12 cellular contexts compared by ENCODE assay signal in the genomic region with DNA sequence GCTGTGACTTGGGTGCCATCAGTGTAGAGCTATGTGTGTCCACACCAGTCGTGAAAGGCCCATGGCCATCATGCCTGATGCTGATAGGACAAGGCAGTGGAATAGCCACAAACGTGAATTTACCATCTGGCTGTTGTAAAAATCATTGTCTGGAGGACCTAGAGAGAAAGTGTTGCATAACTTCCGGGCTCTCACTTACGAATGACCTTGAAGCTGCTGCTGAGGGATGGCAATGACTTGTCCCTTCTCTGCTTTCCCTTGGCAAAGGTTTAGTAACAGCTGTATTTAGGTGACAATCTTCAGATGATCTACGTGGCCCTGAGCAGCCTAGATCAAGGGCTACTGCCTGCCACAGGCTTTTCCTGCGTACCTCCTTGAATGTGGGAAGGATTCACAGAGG. TPM values are rescaled to one million over a fixed set of nuclear protein-coding genes. Genes with fewer than 3 reads are reported as not detected.
DNase-seq lines count a peak whose midpoint lies in the region; ATAC-seq, FAIRE-seq and TF ChIP-seq lines count a peak whose summit lies in the region.
"Had no signal": no experiment of that assay in that cellular context is flagged by ENCODE, and none has a peak within 500 bp of the region (broad histone marks: within the 10 kb centered on the region; RNA-seq: fewer than 3 reads in every experiment).

No MANE protein-coding gene starts in this region.

- 10 to 49% (median 25%) methylated on average over 6 of the region's 6 CpGs for WGBS in adrenal gland, 4 donors
- 49% methylated on average over 6 of the region's 6 CpGs for WGBS in smooth muscle cell (ENCODE audit: low lambda C conversion rate)

- peak in 1 of 2 donors; percentile 34 for TF ChIP-seq POLR2A in adrenal gland (IDR thresholded peaks at IDR 0.05)

- FAIRE-seq in kidney (lab: Jason Lieb, UNC) = no peak

- H3K4me3 ChIP-seq in adrenal gland = no peak overlapping the region
- H3K4me3 ChIP-seq in kidney (ENCODE audit: low read length in 2 of 2) = peak overlapping the region; percentile 88 to 100
- no peak overlapping the region for H3K4me3 ChIP-seq in smooth muscle cell

- no peaks in the 10 kb centered on the region for H3K27me3 ChIP-seq in adrenal gland
- no peaks in the 10 kb centered on the region for H3K27me3 ChIP-seq in smooth muscle cell (ENCODE audit: low read depth)

- peaks cover 97% of the 10 kb centered on the region for H3K79me2 ChIP-seq in smooth muscle cell (ENCODE audit: low read depth)

- intact Hi-C loops in adrenal gland (cut with DNase I) = no loop called here
- intact Hi-C loops in kidney (cut with DNase I) = no loop called here

- H3K4me1 ChIP-seq in adrenal gland (replicated peaks in 1 of 2) (peaks cover 78 to 88% of the 10 kb centered on the region in 2 donors), kidney (ENCODE audit: control insufficient read depth in 1 of 2, insufficient read depth in 1 of 2, low read depth in 1 of 2, low read length in 2 of 2) (peaks cover 39 to 44% of the 10 kb centered on the region in 2 donors), smooth muscle cell (ENCODE audit: low read depth) (peaks cover 37% of the 10 kb centered on the region)

- H4K20me1 ChIP-seq in smooth muscle cell (ENCODE audit: low read depth) = peaks cover 68% of the 10 kb centered on the region

- in situ Hi-C loops in KBM-7 (cut with MboI; ENCODE audit: low pct_unique_long_range_greater_than_20kb, low sequenced_read_pairs) = loop anchor here (25.0 kb wide), 2 partner anchors 500 to 675 kb away; no protein-coding TSS in a partner anchor

- TF ChIP-seq CTCF in adrenal gland (IDR thresholded peaks at IDR 0.05) (no peak), kidney (IDR thresholded peaks at IDR 0.05; ENCODE audit: borderline replicate concordance, extremely low read depth, insufficient read depth) (no peak), smooth muscle cell (IDR thresholded peaks at IDR 0.05; ENCODE audit: borderline replicate concordance, insufficient read depth, poor library complexity, severe bottlenecking) (no peak)

- peak overlapping the region; percentile 78 to 99 for H3K9ac ChIP-seq in kidney (ENCODE audit: low read length in 2 of 2)
- peak overlapping the region; percentile 19 for H3K9ac ChIP-seq in smooth muscle cell (ENCODE audit: low read depth)

- H3K36me3 ChIP-seq in adrenal gland (replicated peaks in 1 of 2) (peaks cover 0 to 23% of the 10 kb centered on the region in 2 donors), kidney (ENCODE audit: control insufficient read depth in 1 of 2, insufficient read depth in 2 of 2, low read length in 2 of 2) (peaks cover 47 to 91% of the 10 kb centered on the region in 2 donors), smooth muscle cell (ENCODE audit: low read depth) (no peaks in the 10 kb centered on the region)

- DNase-seq in KBM-7 (peak; percentile 63), adrenal gland (peak; percentile 53 to 87 (median 75)), kidney (no peak), smooth muscle cell (lab: John Stamatoyannopoulos, UW; ENCODE audit: unreplicated experiment) (no peak), activated gamma-delta T cell (lab: John Stamatoyannopoulos, UW) (no peak)
- DNase-seq in activated CD4-positive, alpha-beta T cell treated with anti-CD3 and anti-CD28 coated beads, Interleukin-2, amount 50 U/mL, for 4 hours = no peak
- DNase-seq: activated CD8-positive, alpha-beta memory T cell treated with anti-CD3 and anti-CD28 coated beads for 24 hours; DMS153; stimulated activated naive CD4-positive, alpha-beta T cell; SW 1271 had no signal

- ATAC-seq in GM21360 (IDR thresholded peaks at IDR 0.05; ENCODE audit: unreplicated experiment) (no peak), HG03342 (IDR thresholded peaks at IDR 0.05; ENCODE audit: unreplicated experiment) (no peak)

- no peak overlapping the region for H2AFZ ChIP-seq in smooth muscle cell (ENCODE audit: low read depth)

- H3F3A ChIP-seq in smooth muscle cell (ENCODE audit: low read depth) = peaks cover 77% of the 10 kb centered on the region

- H3K9me3 ChIP-seq in adrenal gland (replicated peaks in 1 of 3) (no peaks in the 10 kb centered on the region), kidney (ENCODE audit: control insufficient read depth in 1 of 2, low read length in 2 of 2) (no peaks in the 10 kb centered on the region), smooth muscle cell (replicated peaks; ENCODE audit: low read depth) (no peaks in the 10 kb centered on the region)

- H3K27ac ChIP-seq in adrenal gland = peak overlapping the region; percentile 43 to 95 (median 72)
- H3K27ac ChIP-seq in kidney (ENCODE audit: low read depth in 2 of 2, low read length in 2 of 2) = peak overlapping the region; percentile 75 to 89
- peak overlapping the region; percentile 99 for H3K27ac ChIP-seq in smooth muscle cell (ENCODE audit: low read depth)

- peak overlapping the region; percentile 96 for H3K4me2 ChIP-seq in smooth muscle cell

RNA-seq across cellular contexts. Expression of a gene that starts 5.8 kb away (rescaled TPM):
- total RNA-seq in adrenal gland (100 to 1,000 TPM in 7 of 8 donors, 10 to 100 TPM in 1; 97.8 to 187 (median 161) TPM), kidney (686 TPM), smooth muscle cell (347 and 400 TPM in 2 replicates)
- polyA plus RNA-seq in adrenal gland (100 to 1,000 TPM in 1 of 3 donors, 10 to 100 TPM in 2; 85.7 to 122 (median 86.4) TPM), kidney (ENCODE audit: insufficient read depth, low read depth, low replicate concordance) (1,441 TPM), smooth muscle cell (140 and 144 TPM in 2 replicates)

Comparison
In these comparisons a context has a peak if more than half of its experiments do, and no peak if none do; other contexts are left out.
1. DNase-seq: peak in KBM-7 (single experiment) and adrenal gland (7 of 7); none in kidney (single experiment), smooth muscle cell (single experiment), activated gamma-delta T cell (single experiment) and activated CD4-positive, alpha-beta T cell treated with anti-CD3 and anti-CD28 coated beads, Interleukin-2, amount 50 U/mL, for 4 hours (0 of 2).
2. H3K4me3 ChIP-seq: peak in kidney (2 of 2); none in adrenal gland (0 of 4) and smooth muscle cell (single experiment).
3. Peak in every context shown above with its lines, with median percentiles within 50 percentile points of each other: H3K27ac ChIP-seq.